In the genomic region with DNA sequence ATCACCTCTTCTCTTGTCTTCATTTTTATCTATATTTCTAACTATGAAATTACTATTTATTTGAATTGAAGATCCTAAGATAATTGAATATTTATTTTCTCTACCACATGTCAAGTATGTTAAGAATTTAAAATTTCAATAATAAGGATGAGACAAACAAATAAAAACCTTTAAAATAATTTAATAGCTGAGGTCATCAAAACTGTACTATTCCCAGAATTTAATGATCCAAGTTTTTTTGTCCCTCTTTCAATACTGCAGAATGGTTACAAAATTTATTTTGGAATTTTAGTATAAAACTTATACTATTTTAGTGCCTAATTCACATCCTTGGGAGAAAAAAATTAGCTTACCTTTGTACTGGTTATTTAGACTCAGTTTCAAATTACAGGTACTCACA, we compare ENCODE assay signal across 14 cellular contexts.
"Had no signal": no experiment of that assay in that cellular context is flagged by ENCODE, and none has a peak within 500 bp of the region (broad histone marks: within the 10 kb centered on the region; RNA-seq: fewer than 3 reads in every experiment).

No MANE protein-coding gene starts in this region.

- H3K9me3 ChIP-seq: MG63, SJCRH30 had no signal

- H3K27ac ChIP-seq: RWPE1, SJCRH30 had no signal

- H3K36me3 ChIP-seq: MG63, SJCRH30 had no signal

- H3K4me1 ChIP-seq: SJCRH30 had no signal

- H3K27me3 ChIP-seq: MG63, SJCRH30 had no signal

- DNase-seq: KBM-7, MG63, NCI-H1105 treated with DMSO at 0.1 percent for 48 hours, NCI-H1417 treated with DMSO at 0.1 percent for 48 hours, NCI-H1694 treated with DMSO at 0.1 percent for 48 hours, NCI-H2029, NCI-H2081 treated with DMSO at 0.1 percent for 48 hours, NCI-H2227 treated with DMSO at 0.1 percent for 48 hours, NCI-H524 treated with DMSO at 0.1 percent for 48 hours, NCI-H774, T-helper 2 cell had no signal

- H3K4me3 ChIP-seq: MG63, SJCRH30 had no signal

- ATAC-seq: Panc1 had no signal
